Comparison of ENCODE assay signal across 17 cellular contexts in genomic region chr10:122426834-122427233, GRCh38. TPM values are rescaled to one million over a fixed set of nuclear protein-coding genes. Genes with fewer than 3 reads are reported as not detected.
"Had no signal": no experiment of that assay in that cellular context is flagged by ENCODE, and none has a peak within 500 bp of the region (broad histone marks: within the 10 kb centered on the region; RNA-seq: fewer than 3 reads in every experiment).

No MANE protein-coding gene starts in this region.

- H3K4me1 Mint-ChIP-seq: mesothelial cell of epicardium had no signal

- H3K9me3 ChIP-seq: gastroesophageal sphincter, heart right ventricle, lower lobe of right lung, right atrium auricular region, thyroid gland had no signal

- ATAC-seq: gastroesophageal sphincter; heart right ventricle; left cardiac atrium; lower lobe of right lung; stimulated activated memory B cell treated with anti-CD40 and anti-IgM and Interleukin-4, amounts not matched to agents 10 μg/mL and 1 μg/mL and 100 μg/mL, for 72 hours had no signal

- H3K27me3 Mint-ChIP-seq: stimulated activated memory B cell treated with anti-CD40 and anti-IgM and Interleukin-4, amounts not matched to agents 10 μg/mL and 1 μg/mL and 100 μg/mL, for 72 hours had no signal

- H3K4me3 ChIP-seq: dorsolateral prefrontal cortex, gastroesophageal sphincter, heart right ventricle, lower lobe of right lung, right atrium auricular region, thyroid gland had no signal

- H3K4me3 Mint-ChIP-seq: mesothelial cell of epicardium; stimulated activated memory B cell treated with anti-CD40 and anti-IgM and Interleukin-4, amounts not matched to agents 10 μg/mL and 1 μg/mL and 100 μg/mL, for 72 hours had no signal

- H3K9me3 Mint-ChIP-seq: mesothelial cell of epicardium; stimulated activated memory B cell treated with anti-CD40 and anti-IgM and Interleukin-4, amounts not matched to agents 10 μg/mL and 1 μg/mL and 100 μg/mL, for 72 hours had no signal

- DNase-seq: activated CD4-positive, CD25-positive, alpha-beta regulatory T cell treated with anti-CD3 and anti-CD28 coated beads, Interleukin-2, amount 50 U/mL, for 72 hours; activated effector memory CD4-positive, alpha-beta T cell treated with anti-CD3 and anti-CD28 coated beads, Interleukin-2, amount 50 U/mL, for 16 hours; activated T-cell treated with anti-CD3 and anti-CD28 coated beads, Interleukin-2, amount 50 U/mL, for 1 hour; dorsolateral prefrontal cortex; heart right ventricle; left cardiac atrium; lower lobe of right lung; nucleus accumbens; stimulated activated CD4-positive, alpha-beta T cell treated with anti-CD3 and anti-CD28 coated beads, Interleukin-2, amount 100 ng/mL, for 48 hours; thyroid gland had no signal

- H3K27me3 ChIP-seq: dorsolateral prefrontal cortex, gastroesophageal sphincter, heart right ventricle, right atrium auricular region, thyroid gland had no signal

- H3K27ac Mint-ChIP-seq: mesothelial cell of epicardium; stimulated activated memory B cell treated with anti-CD40 and anti-IgM and Interleukin-4, amounts not matched to agents 10 μg/mL and 1 μg/mL and 100 μg/mL, for 72 hours had no signal

- H3K27ac ChIP-seq: gastroesophageal sphincter, heart right ventricle, lower lobe of right lung, right atrium auricular region, thyroid gland had no signal

- H3K36me3 ChIP-seq: thyroid gland had no signal

RNA-seq across cellular contexts. Expression of gene ARMS2, which starts 27.6 kb away (rescaled TPM):
- total RNA-seq: gastroesophageal sphincter, left cardiac atrium, lower lobe of right lung, mesothelial cell of epicardium, posterior vena cava, right atrium auricular region, skeletal muscle tissue, thyroid gland had no signal
- polyA plus RNA-seq: esophagus, heart right ventricle had no signal
